Comparison of ENCODE assay signal across 1 cellular context in the genomic region with DNA sequence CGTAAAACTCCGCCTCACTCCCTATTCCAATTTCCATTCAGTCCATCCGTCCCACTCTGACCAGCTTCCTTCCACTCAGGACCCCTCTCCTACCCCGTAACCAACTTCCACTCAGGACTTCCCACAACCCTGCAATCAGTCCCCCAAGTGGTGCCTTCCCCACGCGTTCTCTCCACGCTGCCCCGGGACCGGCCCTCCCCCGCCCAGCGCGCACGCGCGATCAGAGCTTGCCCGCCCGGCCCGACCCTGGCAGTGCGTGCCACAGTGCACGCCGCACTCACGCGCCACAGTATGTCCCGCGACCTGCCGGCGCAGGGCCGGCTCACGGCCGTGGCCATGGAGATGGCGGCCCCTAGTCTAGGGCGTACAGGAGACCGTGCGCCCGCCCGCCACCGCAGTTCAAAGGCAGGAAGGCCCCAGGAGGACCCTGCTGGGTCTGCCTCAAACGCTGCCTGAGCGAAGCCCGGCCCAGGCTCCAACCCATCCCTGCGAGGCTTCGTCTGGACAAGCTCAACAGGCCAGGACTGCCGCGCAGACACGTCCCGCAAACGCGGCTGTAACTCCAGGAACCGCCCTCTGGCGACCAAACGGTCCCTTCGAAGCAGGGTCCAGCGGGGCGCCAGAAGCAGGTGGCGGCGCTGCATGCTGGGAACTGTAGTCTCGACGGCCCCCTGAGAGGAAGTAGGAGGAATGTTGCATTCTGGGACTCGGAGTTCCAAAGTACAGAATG.
TF ChIP-seq lines count a peak whose summit lies in the region.

A gene with protein sequence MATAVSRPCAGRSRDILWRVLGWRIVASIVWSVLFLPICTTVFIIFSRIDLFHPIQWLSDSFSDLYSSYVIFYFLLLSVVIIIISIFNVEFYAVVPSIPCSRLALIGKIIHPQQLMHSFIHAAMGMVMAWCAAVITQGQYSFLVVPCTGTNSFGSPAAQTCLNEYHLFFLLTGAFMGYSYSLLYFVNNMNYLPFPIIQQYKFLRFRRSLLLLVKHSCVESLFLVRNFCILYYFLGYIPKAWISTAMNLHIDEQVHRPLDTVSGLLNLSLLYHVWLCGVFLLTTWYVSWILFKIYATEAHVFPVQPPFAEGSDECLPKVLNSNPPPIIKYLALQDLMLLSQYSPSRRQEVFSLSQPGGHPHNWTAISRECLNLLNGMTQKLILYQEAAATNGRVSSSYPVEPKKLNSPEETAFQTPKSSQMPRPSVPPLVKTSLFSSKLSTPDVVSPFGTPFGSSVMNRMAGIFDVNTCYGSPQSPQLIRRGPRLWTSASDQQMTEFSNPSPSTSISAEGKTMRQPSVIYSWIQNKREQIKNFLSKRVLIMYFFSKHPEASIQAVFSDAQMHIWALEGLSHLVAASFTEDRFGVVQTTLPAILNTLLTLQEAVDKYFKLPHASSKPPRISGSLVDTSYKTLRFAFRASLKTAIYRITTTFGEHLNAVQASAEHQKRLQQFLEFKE (minus strand): TSS at position 373 of the 730 bp plus-strand sequence. CDS start 35 bp downstream, at position 338.

TF ChIP-seq in HepG2, 621 proteins besides CTCF, POLR2A, EP300 and RAD21 (continued from another document):
- TF ChIP-seq, protein P1, sequence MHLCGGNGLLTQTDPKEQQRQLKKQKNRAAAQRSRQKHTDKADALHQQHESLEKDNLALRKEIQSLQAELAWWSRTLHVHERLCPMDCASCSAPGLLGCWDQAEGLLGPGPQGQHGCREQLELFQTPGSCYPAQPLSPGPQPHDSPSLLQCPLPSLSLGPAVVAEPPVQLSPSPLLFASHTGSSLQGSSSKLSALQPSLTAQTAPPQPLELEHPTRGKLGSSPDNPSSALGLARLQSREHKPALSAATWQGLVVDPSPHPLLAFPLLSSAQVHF (CRISPR knock-in tag; IDR thresholded peaks at IDR 0.05), result no peak; the same call in 1 of the 2 replicates
- peak; percentile 87; the same call in 1 of the 2 replicates for TF ChIP-seq KDM5A (IDR thresholded peaks at IDR 0.05; ENCODE audit: borderline replicate concordance, low read length)
- peak; percentile 20; the same call in 1 of the 2 replicates for TF ChIP-seq ZNF790 (CRISPR knock-in tag; IDR thresholded peaks at IDR 0.05; ENCODE audit: borderline replicate concordance)
- TF ChIP-seq, protein P2, sequence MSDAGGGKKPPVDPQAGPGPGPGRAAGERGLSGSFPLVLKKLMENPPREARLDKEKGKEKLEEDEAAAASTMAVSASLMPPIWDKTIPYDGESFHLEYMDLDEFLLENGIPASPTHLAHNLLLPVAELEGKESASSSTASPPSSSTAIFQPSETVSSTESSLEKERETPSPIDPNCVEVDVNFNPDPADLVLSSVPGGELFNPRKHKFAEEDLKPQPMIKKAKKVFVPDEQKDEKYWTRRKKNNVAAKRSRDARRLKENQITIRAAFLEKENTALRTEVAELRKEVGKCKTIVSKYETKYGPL (CRISPR knock-in tag; IDR thresholded peaks at IDR 0.05), result peak; percentile 57; the same call in 1 of the 2 replicates
- TF ChIP-seq POLR2G (IDR thresholded peaks at IDR 0.05; ENCODE audit: low read depth, low read length), result peak; percentile 89
- peak; percentile 80; the same call in 1 of the 2 replicates for TF ChIP-seq GFI1 (CRISPR knock-in tag; IDR thresholded peaks at IDR 0.05; ENCODE audit: borderline replicate concordance)
- TF ChIP-seq, protein P3, sequence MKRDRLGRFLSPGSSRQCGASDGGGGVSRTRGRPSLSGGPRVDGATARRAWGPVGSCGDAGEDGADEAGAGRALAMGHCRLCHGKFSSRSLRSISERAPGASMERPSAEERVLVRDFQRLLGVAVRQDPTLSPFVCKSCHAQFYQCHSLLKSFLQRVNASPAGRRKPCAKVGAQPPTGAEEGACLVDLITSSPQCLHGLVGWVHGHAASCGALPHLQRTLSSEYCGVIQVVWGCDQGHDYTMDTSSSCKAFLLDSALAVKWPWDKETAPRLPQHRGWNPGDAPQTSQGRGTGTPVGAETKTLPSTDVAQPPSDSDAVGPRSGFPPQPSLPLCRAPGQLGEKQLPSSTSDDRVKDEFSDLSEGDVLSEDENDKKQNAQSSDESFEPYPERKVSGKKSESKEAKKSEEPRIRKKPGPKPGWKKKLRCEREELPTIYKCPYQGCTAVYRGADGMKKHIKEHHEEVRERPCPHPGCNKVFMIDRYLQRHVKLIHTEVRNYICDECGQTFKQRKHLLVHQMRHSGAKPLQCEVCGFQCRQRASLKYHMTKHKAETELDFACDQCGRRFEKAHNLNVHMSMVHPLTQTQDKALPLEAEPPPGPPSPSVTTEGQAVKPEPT (CRISPR knock-in tag; IDR thresholded peaks at IDR 0.05; ENCODE audit: low read depth), result peak; percentile 96
- no peak for TF ChIP-seq SMARCC2 (IDR thresholded peaks at IDR 0.05)
- TF ChIP-seq, protein P4, sequence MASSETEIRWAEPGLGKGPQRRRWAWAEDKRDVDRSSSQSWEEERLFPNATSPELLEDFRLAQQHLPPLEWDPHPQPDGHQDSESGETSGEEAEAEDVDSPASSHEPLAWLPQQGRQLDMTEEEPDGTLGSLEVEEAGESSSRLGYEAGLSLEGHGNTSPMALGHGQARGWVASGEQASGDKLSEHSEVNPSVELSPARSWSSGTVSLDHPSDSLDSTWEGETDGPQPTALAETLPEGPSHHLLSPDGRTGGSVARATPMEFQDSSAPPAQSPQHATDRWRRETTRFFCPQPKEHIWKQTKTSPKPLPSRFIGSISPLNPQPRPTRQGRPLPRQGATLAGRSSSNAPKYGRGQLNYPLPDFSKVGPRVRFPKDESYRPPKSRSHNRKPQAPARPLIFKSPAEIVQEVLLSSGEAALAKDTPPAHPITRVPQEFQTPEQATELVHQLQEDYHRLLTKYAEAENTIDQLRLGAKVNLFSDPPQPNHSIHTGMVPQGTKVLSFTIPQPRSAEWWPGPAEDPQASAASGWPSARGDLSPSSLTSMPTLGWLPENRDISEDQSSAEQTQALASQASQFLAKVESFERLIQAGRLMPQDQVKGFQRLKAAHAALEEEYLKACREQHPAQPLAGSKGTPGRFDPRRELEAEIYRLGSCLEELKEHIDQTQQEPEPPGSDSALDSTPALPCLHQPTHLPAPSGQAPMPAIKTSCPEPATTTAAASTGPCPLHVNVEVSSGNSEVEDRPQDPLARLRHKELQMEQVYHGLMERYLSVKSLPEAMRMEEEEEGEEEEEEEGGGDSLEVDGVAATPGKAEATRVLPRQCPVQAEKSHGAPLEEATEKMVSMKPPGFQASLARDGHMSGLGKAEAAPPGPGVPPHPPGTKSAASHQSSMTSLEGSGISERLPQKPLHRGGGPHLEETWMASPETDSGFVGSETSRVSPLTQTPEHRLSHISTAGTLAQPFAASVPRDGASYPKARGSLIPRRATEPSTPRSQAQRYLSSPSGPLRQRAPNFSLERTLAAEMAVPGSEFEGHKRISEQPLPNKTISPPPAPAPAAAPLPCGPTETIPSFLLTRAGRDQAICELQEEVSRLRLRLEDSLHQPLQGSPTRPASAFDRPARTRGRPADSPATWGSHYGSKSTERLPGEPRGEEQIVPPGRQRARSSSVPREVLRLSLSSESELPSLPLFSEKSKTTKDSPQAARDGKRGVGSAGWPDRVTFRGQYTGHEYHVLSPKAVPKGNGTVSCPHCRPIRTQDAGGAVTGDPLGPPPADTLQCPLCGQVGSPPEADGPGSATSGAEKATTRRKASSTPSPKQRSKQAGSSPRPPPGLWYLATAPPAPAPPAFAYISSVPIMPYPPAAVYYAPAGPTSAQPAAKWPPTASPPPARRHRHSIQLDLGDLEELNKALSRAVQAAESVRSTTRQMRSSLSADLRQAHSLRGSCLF (CRISPR knock-in tag; IDR thresholded peaks at IDR 0.05; ENCODE audit: borderline replicate concordance), result no peak
- TF ChIP-seq, protein P5, sequence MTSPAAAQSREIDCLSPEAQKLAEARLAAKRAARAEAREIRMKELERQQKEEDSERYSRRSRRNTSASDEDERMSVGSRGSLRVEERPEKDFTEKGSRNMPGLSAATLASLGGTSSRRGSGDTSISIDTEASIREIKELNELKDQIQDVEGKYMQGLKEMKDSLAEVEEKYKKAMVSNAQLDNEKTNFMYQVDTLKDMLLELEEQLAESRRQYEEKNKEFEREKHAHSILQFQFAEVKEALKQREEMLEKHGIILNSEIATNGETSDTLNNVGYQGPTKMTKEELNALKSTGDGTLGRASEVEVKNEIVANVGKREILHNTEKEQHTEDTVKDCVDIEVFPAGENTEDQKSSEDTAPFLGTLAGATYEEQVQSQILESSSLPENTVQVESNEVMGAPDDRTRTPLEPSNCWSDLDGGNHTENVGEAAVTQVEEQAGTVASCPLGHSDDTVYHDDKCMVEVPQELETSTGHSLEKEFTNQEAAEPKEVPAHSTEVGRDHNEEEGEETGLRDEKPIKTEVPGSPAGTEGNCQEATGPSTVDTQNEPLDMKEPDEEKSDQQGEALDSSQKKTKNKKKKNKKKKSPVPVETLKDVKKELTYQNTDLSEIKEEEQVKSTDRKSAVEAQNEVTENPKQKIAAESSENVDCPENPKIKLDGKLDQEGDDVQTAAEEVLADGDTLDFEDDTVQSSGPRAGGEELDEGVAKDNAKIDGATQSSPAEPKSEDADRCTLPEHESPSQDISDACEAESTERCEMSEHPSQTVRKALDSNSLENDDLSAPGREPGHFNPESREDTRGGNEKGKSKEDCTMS (CRISPR knock-in tag; conservative IDR thresholded peaks at IDR 0.05), result no peak
- TF ChIP-seq, protein P6, sequence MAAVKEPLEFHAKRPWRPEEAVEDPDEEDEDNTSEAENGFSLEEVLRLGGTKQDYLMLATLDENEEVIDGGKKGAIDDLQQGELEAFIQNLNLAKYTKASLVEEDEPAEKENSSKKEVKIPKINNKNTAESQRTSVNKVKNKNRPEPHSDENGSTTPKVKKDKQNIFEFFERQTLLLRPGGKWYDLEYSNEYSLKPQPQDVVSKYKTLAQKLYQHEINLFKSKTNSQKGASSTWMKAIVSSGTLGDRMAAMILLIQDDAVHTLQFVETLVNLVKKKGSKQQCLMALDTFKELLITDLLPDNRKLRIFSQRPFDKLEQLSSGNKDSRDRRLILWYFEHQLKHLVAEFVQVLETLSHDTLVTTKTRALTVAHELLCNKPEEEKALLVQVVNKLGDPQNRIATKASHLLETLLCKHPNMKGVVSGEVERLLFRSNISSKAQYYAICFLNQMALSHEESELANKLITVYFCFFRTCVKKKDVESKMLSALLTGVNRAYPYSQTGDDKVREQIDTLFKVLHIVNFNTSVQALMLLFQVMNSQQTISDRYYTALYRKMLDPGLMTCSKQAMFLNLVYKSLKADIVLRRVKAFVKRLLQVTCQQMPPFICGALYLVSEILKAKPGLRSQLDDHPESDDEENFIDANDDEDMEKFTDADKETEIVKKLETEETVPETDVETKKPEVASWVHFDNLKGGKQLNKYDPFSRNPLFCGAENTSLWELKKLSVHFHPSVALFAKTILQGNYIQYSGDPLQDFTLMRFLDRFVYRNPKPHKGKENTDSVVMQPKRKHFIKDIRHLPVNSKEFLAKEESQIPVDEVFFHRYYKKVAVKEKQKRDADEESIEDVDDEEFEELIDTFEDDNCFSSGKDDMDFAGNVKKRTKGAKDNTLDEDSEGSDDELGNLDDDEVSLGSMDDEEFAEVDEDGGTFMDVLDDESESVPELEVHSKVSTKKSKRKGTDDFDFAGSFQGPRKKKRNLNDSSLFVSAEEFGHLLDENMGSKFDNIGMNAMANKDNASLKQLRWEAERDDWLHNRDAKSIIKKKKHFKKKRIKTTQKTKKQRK (IDR thresholded peaks at IDR 0.05; ENCODE audit: low read length), result no peak
- TF ChIP-seq SKI (IDR thresholded peaks at IDR 0.05; ENCODE audit: partially characterized antibody), result peak; percentile 82
- TF ChIP-seq MZF1 (CRISPR knock-in tag; IDR thresholded peaks at IDR 0.05; ENCODE audit: borderline replicate concordance), result peak; percentile 46; the same call in 1 of the 2 replicates
- peak; percentile 86 for TF ChIP-seq ZKSCAN8 (CRISPR knock-in tag; IDR thresholded peaks at IDR 0.05; ENCODE audit: borderline replicate concordance)
- TF ChIP-seq, protein P7, sequence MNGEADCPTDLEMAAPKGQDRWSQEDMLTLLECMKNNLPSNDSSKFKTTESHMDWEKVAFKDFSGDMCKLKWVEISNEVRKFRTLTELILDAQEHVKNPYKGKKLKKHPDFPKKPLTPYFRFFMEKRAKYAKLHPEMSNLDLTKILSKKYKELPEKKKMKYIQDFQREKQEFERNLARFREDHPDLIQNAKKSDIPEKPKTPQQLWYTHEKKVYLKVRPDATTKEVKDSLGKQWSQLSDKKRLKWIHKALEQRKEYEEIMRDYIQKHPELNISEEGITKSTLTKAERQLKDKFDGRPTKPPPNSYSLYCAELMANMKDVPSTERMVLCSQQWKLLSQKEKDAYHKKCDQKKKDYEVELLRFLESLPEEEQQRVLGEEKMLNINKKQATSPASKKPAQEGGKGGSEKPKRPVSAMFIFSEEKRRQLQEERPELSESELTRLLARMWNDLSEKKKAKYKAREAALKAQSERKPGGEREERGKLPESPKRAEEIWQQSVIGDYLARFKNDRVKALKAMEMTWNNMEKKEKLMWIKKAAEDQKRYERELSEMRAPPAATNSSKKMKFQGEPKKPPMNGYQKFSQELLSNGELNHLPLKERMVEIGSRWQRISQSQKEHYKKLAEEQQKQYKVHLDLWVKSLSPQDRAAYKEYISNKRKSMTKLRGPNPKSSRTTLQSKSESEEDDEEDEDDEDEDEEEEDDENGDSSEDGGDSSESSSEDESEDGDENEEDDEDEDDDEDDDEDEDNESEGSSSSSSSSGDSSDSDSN (CRISPR knock-in tag; IDR thresholded peaks at IDR 0.05), result peak; percentile 78
- TF ChIP-seq ZSCAN20 (CRISPR knock-in tag; IDR thresholded peaks at IDR 0.05; ENCODE audit: borderline replicate concordance), result peak; percentile 73; the same call in 1 of the 2 replicates
- no peak; the same call in 1 of the 2 replicates for TF ChIP-seq SAFB2 (CRISPR knock-in tag; IDR thresholded peaks at IDR 0.05; ENCODE audit: borderline replicate concordance, low read depth)
- peak; percentile 83; the same call in 1 of the 2 replicates for TF ChIP-seq TBX2 (CRISPR knock-in tag; IDR thresholded peaks at IDR 0.05; ENCODE audit: borderline replicate concordance)
- no peak for TF ChIP-seq PRPF4 (IDR thresholded peaks at IDR 0.05; ENCODE audit: low read depth, low read length, poor library complexity, severe bottlenecking)
